Comparison of ENCODE assay signal across 8 cellular contexts in the genomic region with DNA sequence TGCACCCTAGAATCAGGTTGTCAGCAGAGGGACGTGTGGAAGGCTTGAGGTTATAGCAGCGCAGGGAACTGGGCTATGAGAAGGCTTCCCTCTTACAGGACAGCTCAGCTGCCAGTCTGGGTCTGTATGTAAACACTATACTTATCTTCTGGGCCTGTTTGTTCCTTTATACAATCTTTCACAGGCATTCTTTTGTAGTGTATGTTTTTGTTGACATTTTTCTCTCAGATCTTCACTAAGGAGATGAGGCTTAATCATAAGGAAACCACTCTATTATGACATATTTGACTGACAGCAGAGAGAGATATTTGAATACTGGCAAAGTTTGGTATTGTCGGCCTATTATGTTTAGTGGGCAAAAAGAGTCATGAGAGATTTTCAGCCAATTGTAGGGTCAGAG. TPM values are rescaled to one million over a fixed set of nuclear protein-coding genes. Genes with fewer than 3 reads are reported as not detected.
A peak's percentile ranks its signal among the peaks of the same experiment; 100 is the strongest.
DNase-seq lines count a peak whose midpoint lies in the region; ATAC-seq and TF ChIP-seq lines count a peak whose summit lies in the region.

No MANE protein-coding gene starts in this region.

- peak; percentile 28 for DNase-seq in M059J (ENCODE audit: low read depth)
- DNase-seq in dermis blood vessel endothelial cell = peak; percentile 39
- no peak for DNase-seq in natural killer cell treated with Interleukin-12 subunit alpha and Interleukin-12 subunit beta and Interleukin-15 and Interleukin-18, amount 100 ng/mL, for 72 hours (ENCODE audit: low spot score)
- no peak for DNase-seq in activated CD4-positive, CD25-positive, alpha-beta regulatory T cell (lab: John Stamatoyannopoulos, UW)
- DNase-seq in NCI-H1930 (lab: John Stamatoyannopoulos, UW) = no peak
- DNase-seq in iPS-NIHi11 (ENCODE audit: low spot score) = no peak

- H3K27ac ChIP-seq in C4-2B = peak overlapping the region; percentile 82; the same call in 1 of the 2 replicates

- H3K4me1 Mint-ChIP-seq in natural killer cell treated with Interleukin-12 subunit alpha and Interleukin-12 subunit beta and Interleukin-15 and Interleukin-18, amount 100 ng/mL, for 72 hours (ENCODE audit: low read depth in 2 of 2) = peaks cover 33 to 43% of the 10 kb centered on the region in 2 donors

- H3K36me3 Mint-ChIP-seq in natural killer cell treated with Interleukin-12 subunit alpha and Interleukin-12 subunit beta and Interleukin-15 and Interleukin-18, amount 100 ng/mL, for 72 hours = peaks cover 4% of the 10 kb centered on the region

- peak overlapping the region; percentile 80 for H3K4me3 Mint-ChIP-seq in natural killer cell treated with Interleukin-12 subunit alpha and Interleukin-12 subunit beta and Interleukin-15 and Interleukin-18, amount 100 ng/mL, for 72 hours

- H3K9me3 Mint-ChIP-seq in natural killer cell treated with Interleukin-12 subunit alpha and Interleukin-12 subunit beta and Interleukin-15 and Interleukin-18, amount 100 ng/mL, for 72 hours = no peaks in the 10 kb centered on the region

- TF ChIP-seq CTCF in C4-2B (conservative IDR thresholded peaks at IDR 0.05) = no peak

- ATAC-seq in natural killer cell treated with Interleukin-12 subunit alpha and Interleukin-12 subunit beta and Interleukin-15 and Interleukin-18, amount 100 ng/mL, for 72 hours = no peak
- ATAC-seq in HG03039 (IDR thresholded peaks at IDR 0.05; ENCODE audit: unreplicated experiment) = no peak

- peak overlapping the region; percentile 82 to 95 for H3K27ac Mint-ChIP-seq in natural killer cell treated with Interleukin-12 subunit alpha and Interleukin-12 subunit beta and Interleukin-15 and Interleukin-18, amount 100 ng/mL, for 72 hours

- H3K27me3 Mint-ChIP-seq in natural killer cell treated with Interleukin-12 subunit alpha and Interleukin-12 subunit beta and Interleukin-15 and Interleukin-18, amount 100 ng/mL, for 72 hours = peaks cover 6 to 15% of the 10 kb centered on the region in 2 donors

RNA-seq across cellular contexts. Expression of a gene that starts 0.9 kb away (rescaled TPM):
- 34.4 and 54.7 TPM in 2 replicates for total RNA-seq in M059J (2014; rRNA removed; shearing (Covaris generic))
- 17.5 and 40.3 TPM in 2 replicates for total RNA-seq in dermis blood vessel endothelial cell
- 10 to 100 TPM; 63.2 to 65.3 TPM for total RNA-seq in natural killer cell treated with Interleukin-12 subunit alpha and Interleukin-12 subunit beta and Interleukin-15 and Interleukin-18, amount 100 ng/mL, for 72 hours

RNA-seq across cellular contexts. Expression of a gene that starts 4.9 kb away (rescaled TPM):
- total RNA-seq in M059J (2014; rRNA removed; shearing (Covaris generic)) = not detected in 2 replicates
- not detected in 2 replicates for total RNA-seq in dermis blood vessel endothelial cell
- total RNA-seq in natural killer cell treated with Interleukin-12 subunit alpha and Interleukin-12 subunit beta and Interleukin-15 and Interleukin-18, amount 100 ng/mL, for 72 hours = not detected

RNA-seq across cellular contexts. Expression of a gene that starts 20.2 kb away (rescaled TPM):
- 0.17 and 0.27 TPM in 2 replicates for total RNA-seq in M059J (2014; rRNA removed; shearing (Covaris generic))
- not detected in 2 replicates for total RNA-seq in dermis blood vessel endothelial cell
- total RNA-seq in natural killer cell treated with Interleukin-12 subunit alpha and Interleukin-12 subunit beta and Interleukin-15 and Interleukin-18, amount 100 ng/mL, for 72 hours = not detected

Comparison
In these comparisons a context has a peak if more than half of its experiments do, and no peak if none do; other contexts are left out.
1. DNase-seq: peak in M059J (single experiment) and dermis blood vessel endothelial cell (single experiment); none in natural killer cell treated with Interleukin-12 subunit alpha and Interleukin-12 subunit beta and Interleukin-15 and Interleukin-18, amount 100 ng/mL, for 72 hours (single experiment), activated CD4-positive, CD25-positive, alpha-beta regulatory T cell (0 of 4), NCI-H1930 (0 of 2) and iPS-NIHi11 (single experiment).